In genomic region chr3:195442573-195443390, GRCh38 we compare ENCODE assay signal across 1 cellular context.
A peak's percentile ranks its signal among the peaks of the same experiment; 100 is the strongest.
TF ChIP-seq lines count a peak whose summit lies in the region.

A gene with protein sequence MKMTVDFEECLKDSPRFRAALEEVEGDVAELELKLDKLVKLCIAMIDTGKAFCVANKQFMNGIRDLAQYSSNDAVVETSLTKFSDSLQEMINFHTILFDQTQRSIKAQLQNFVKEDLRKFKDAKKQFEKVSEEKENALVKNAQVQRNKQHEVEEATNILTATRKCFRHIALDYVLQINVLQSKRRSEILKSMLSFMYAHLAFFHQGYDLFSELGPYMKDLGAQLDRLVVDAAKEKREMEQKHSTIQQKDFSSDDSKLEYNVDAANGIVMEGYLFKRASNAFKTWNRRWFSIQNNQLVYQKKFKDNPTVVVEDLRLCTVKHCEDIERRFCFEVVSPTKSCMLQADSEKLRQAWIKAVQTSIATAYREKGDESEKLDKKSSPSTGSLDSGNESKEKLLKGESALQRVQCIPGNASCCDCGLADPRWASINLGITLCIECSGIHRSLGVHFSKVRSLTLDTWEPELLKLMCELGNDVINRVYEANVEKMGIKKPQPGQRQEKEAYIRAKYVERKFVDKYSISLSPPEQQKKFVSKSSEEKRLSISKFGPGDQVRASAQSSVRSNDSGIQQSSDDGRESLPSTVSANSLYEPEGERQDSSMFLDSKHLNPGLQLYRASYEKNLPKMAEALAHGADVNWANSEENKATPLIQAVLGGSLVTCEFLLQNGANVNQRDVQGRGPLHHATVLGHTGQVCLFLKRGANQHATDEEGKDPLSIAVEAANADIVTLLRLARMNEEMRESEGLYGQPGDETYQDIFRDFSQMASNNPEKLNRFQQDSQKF (minus strand): TSS chr3:195443020. CDS start chr3:195442847, 173 bp downstream.

TF ChIP-seq in K562, 482 proteins besides CTCF, POLR2A, EP300 and RAD21 (continued from another document and continues in another):
- TF ChIP-seq, protein P1, sequence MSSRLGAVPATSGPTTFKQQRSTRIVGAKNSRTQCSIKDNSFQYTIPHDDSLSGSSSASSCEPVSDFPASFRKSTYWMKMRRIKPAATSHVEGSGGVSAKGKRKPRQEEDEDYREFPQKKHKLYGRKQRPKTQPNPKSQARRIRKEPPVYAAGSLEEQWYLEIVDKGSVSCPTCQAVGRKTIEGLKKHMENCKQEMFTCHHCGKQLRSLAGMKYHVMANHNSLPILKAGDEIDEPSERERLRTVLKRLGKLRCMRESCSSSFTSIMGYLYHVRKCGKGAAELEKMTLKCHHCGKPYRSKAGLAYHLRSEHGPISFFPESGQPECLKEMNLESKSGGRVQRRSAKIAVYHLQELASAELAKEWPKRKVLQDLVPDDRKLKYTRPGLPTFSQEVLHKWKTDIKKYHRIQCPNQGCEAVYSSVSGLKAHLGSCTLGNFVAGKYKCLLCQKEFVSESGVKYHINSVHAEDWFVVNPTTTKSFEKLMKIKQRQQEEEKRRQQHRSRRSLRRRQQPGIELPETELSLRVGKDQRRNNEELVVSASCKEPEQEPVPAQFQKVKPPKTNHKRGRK (tag; IDR thresholded peaks at IDR 0.05): no peak
- TF ChIP-seq PML (IDR thresholded peaks at IDR 0.05; ENCODE audit: low read length) (peak; percentile 80), RFX7 (CRISPR knock-in tag; IDR thresholded peaks at IDR 0.05) (no peak), CHD2 (IDR thresholded peaks at IDR 0.05; ENCODE audit: low read depth, low read length) (peak; percentile 90), FOXA3 (CRISPR knock-in tag; conservative IDR thresholded peaks at IDR 0.05 in 1 of 2, IDR thresholded peaks at IDR 0.05 in 1 of 2) (peak in 1 of 2 experiments; percentile 42; a peak in 1 of 4 replicates), NONO (IDR thresholded peaks at IDR 0.05; ENCODE audit: low read depth in 2 of 2, low read length in 1 of 2) (peak; percentile 8 to 95; a peak in 2 of 4 replicates), SMARCB1 (IDR thresholded peaks at IDR 0.05; ENCODE audit: insufficient read length, low read depth) (peak; percentile 11), ID3 (CRISPR knock-in tag; IDR thresholded peaks at IDR 0.05) (no peak), ID3 (tag; IDR thresholded peaks at IDR 0.05) (peak; percentile 24; the same call in 1 of the 2 replicates), ATF7 (IDR thresholded peaks at IDR 0.05) (peak; percentile 85), U2AF1 (optimal IDR thresholded peaks at IDR 0.05; ENCODE audit: low read depth, low read length) (peak; percentile 84), ZNF717 (CRISPR knock-in tag; IDR thresholded peaks at IDR 0.05) (no peak), ZNF785 (CRISPR knock-in tag; IDR thresholded peaks at IDR 0.05) (no peak), ZNF146 (CRISPR knock-in tag; IDR thresholded peaks at IDR 0.05; ENCODE audit: unreplicated experiment) (peak; percentile 8), KDM5B (IDR thresholded peaks at IDR 0.05; ENCODE audit: insufficient replicate concordance, low read depth, low read length) (peak; percentile 98), ZNF184 (CRISPR knock-in tag; IDR thresholded peaks at IDR 0.05) (no peak), HMGN3 (IDR thresholded peaks at IDR 0.05; ENCODE audit: borderline replicate concordance, extremely low read depth, insufficient read length, low read depth, low read length) (peak; percentile 75), ILF3 (IDR thresholded peaks at IDR 0.05; ENCODE audit: borderline replicate concordance) (no peak), BRF1 (IDR thresholded peaks at IDR 0.05; ENCODE audit: borderline replicate concordance, extremely low read depth, insufficient read length) (no peak), RREB1 (CRISPR knock-in tag; IDR thresholded peaks at IDR 0.05) (peak; percentile 57; the same call in 1 of the 2 replicates), ZC3H8 (IDR thresholded peaks at IDR 0.05) (no peak), RB1 (IDR thresholded peaks at IDR 0.05; ENCODE audit: low read depth) (peak; percentile 66; the same call in 1 of the 2 replicates), JUN (IDR thresholded peaks at IDR 0.05; ENCODE audit: borderline replicate concordance, low read depth, low read length) (0 out of 2 replicates have a peak, but pooled peaks have one; percentile 32), JUN (CRISPR knock-in tag; IDR thresholded peaks at IDR 0.05; ENCODE audit: borderline replicate concordance) (0 out of 2 replicates have a peak, but pooled peaks have one; percentile 82), CXXC5 (CRISPR knock-in tag; IDR thresholded peaks at IDR 0.05) (peak; percentile 96), SNAPC5 (CRISPR knock-in tag; IDR thresholded peaks at IDR 0.05) (no peak), XRCC3 (IDR thresholded peaks at IDR 0.05) (no peak), KDM2B (CRISPR knock-in tag; IDR thresholded peaks at IDR 0.05) (peak; percentile 87; the same call in 1 of the 2 replicates), PHF8 (IDR thresholded peaks at IDR 0.05; ENCODE audit: borderline replicate concordance, low read length) (peak; percentile 87; the same call in 1 of the 2 replicates), FOXJ3 (CRISPR knock-in tag; IDR thresholded peaks at IDR 0.05) (no peak), JUND (IDR thresholded peaks at IDR 0.05; ENCODE audit: borderline replicate concordance, low read depth, low read length) (peak; percentile 25), JUND (tag; IDR thresholded peaks at IDR 0.05; ENCODE audit: borderline replicate concordance, low read depth, low read length) (no peak; the same call in 2 of the 3 replicates), BHLHE40 (IDR thresholded peaks at IDR 0.05; ENCODE audit: low read length) (peak; percentile 93), NFRKB (IDR thresholded peaks at IDR 0.05; ENCODE audit: low read depth) (0 out of 2 replicates have a peak, but pooled peaks have one; percentile 29), MCM2 (IDR thresholded peaks at IDR 0.05; ENCODE audit: low read depth) (no peak), TAF7 (tag; IDR thresholded peaks at IDR 0.05) (no peak), SMC3 (conservative IDR thresholded peaks at IDR 0.05; ENCODE audit: insufficient read depth, low read depth, low read length) (no peak)
- TF ChIP-seq, protein P2, sequence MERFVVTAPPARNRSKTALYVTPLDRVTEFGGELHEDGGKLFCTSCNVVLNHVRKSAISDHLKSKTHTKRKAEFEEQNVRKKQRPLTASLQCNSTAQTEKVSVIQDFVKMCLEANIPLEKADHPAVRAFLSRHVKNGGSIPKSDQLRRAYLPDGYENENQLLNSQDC (CRISPR knock-in tag; IDR thresholded peaks at IDR 0.05): 0 out of 2 replicates have a peak, but pooled peaks have one; percentile 37
- TF ChIP-seq, protein P3, sequence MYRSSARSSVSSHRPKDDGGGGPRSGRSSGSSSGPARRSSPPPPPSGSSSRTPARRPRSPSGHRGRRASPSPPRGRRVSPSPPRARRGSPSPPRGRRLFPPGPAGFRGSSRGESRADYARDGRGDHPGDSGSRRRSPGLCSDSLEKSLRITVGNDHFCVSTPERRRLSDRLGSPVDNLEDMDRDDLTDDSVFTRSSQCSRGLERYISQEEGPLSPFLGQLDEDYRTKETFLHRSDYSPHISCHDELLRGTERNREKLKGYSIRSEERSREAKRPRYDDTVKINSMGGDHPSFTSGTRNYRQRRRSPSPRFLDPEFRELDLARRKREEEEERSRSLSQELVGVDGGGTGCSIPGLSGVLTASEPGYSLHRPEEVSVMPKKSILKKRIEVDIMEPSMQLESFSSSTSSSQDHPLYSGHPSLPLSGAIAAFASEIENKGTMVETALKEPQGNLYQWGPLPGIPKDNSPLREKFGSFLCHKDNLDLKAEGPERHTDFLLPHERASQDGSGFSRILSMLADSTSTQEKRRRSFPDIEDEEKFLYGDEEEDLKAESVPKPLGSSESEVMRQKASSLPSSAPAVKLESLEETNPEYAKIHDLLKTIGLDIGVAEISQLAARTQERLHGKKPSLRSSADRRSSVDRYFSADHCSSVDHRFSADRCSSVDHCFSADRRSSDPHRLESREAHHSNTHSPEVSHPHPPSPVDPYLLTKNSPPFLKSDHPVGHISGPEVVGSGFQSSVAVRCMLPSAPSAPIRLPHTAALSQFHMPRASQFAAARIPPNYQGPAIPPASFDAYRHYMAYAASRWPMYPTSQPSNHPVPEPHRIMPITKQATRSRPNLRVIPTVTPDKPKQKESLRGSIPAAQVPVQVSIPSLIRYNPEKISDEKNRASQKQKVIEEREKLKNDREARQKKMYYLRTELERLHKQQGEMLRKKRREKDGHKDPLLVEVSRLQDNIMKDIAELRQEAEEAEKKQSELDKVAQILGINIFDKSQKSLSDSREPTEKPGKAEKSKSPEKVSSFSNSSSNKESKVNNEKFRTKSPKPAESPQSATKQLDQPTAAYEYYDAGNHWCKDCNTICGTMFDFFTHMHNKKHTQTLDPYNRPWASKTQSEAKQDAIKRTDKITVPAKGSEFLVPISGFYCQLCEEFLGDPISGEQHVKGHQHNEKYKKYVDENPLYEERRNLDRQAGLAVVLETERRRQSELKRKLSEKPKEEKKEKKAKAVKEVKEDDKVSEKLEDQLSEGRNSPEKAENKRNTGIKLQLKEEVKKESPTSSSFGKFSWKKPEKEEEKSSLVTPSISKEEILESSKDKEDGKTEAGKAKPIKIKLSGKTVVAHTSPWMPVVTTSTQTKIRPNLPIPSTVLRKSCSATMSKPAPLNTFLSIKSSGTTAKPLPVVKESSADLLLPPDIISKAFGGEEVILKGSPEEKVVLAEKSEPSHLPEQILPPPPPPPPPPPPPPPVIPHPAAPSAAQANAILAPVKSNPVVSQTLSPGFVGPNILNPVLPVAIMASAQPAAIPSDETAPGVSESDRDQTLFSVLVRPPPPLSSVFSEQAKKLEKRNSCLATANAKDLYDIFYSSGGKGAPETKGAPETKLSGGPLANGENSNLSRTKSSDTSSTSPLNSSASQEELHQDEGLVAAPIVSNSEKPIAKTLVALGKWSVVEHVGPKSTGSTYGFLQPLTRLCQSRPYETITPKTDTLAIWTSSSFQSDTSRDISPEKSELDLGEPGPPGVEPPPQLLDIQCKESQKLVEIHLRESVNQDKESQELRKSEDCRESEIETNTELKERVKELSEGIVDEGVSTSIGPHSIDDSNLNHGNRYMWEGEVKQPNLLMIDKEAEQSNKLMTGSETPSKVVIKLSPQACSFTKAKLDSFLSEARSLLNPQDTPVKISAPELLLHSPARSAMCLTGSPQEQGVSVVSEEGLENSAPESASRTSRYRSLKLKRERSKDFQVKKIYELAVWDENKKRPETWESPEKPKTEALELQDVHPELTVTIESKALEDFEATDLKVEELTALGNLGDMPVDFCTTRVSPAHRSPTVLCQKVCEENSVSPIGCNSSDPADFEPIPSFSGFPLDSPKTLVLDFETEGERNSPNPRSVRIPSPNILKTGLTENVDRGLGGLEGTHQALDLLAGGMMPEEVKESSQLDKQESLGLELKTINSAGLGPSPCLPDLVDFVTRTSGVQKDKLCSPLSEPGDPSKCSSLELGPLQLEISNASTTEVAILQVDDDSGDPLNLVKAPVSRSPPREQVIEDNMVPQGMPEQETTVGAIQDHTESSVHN (IDR thresholded peaks at IDR 0.05; ENCODE audit: borderline replicate concordance in 1 of 2, low read depth in 1 of 2): no peak
- TF ChIP-seq, protein P4, sequence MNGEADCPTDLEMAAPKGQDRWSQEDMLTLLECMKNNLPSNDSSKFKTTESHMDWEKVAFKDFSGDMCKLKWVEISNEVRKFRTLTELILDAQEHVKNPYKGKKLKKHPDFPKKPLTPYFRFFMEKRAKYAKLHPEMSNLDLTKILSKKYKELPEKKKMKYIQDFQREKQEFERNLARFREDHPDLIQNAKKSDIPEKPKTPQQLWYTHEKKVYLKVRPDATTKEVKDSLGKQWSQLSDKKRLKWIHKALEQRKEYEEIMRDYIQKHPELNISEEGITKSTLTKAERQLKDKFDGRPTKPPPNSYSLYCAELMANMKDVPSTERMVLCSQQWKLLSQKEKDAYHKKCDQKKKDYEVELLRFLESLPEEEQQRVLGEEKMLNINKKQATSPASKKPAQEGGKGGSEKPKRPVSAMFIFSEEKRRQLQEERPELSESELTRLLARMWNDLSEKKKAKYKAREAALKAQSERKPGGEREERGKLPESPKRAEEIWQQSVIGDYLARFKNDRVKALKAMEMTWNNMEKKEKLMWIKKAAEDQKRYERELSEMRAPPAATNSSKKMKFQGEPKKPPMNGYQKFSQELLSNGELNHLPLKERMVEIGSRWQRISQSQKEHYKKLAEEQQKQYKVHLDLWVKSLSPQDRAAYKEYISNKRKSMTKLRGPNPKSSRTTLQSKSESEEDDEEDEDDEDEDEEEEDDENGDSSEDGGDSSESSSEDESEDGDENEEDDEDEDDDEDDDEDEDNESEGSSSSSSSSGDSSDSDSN (IDR thresholded peaks at IDR 0.05; ENCODE audit: borderline replicate concordance in 1 of 2, low read depth in 2 of 2, low read length in 2 of 2): peak; percentile 63 to 88; a peak in 3 of 4 replicates
